Comparison of ENCODE assay signal across 16 cellular contexts in the genomic region with DNA sequence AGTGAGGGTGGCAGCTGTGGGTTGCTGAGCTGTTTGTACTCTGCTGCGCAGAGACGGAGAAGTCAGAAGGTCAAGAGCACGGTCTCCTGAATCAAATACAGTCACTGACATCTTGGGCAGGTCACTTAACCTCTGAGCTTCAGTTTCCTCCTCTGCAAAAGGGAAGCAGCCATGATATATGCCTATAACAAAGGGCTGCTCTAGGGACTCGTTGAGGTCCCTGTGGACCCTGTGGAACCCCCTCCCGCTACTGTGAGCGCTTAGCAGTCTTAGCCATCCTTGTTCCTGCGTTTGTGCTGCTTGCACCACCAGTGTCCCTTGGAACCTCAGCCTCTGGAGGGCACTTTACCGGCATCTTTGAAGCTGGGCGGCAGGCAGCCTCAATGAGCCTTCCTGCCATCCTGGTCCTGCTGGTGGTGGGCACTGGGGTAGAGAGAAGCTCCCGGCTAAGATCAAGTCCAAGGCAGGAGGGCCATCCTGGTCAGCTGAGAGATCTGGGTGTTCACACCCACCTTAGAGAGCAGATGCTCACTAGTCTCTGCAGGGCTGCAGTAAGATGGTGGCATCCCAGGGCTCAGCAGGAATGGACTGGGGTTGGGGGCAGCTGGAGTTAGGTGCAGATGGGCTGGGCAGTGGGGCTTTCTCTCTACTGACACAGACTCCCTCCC. TPM values are rescaled to one million over a fixed set of nuclear protein-coding genes. Genes with fewer than 3 reads are reported as not detected.
DNase-seq lines count a peak whose midpoint lies in the region; ATAC-seq and TF ChIP-seq lines count a peak whose summit lies in the region.
"Had no signal": no experiment of that assay in that cellular context is flagged by ENCODE, and none has a peak within 500 bp of the region (broad histone marks: within the 10 kb centered on the region; RNA-seq: fewer than 3 reads in every experiment).

No MANE protein-coding gene starts in this region.

- ATAC-seq in naive B cell (ENCODE audit: low read depth in 2 of 2) (no peak), GM18867 (IDR thresholded peaks at IDR 0.05; ENCODE audit: unreplicated experiment) (no peak), mucosa of descending colon (no peak)

- peaks cover 16% of the 10 kb centered on the region for H3K36me3 Mint-ChIP-seq in activated naive CD8-positive, alpha-beta T cell treated with anti-CD3 and anti-CD28 coated beads for 36 hours
- H3K36me3 Mint-ChIP-seq in naive B cell = peaks cover 9 to 10% of the 10 kb centered on the region in 2 donors

- no peaks in the 10 kb centered on the region for H3K9me3 ChIP-seq in BLaER1 treated with 17β-estradiol and CSF1 and Interleukin-3, amounts not matched to agents 10 nM and 100 nM (replicated peaks in 1 of 11)
- H3K9me3 ChIP-seq in vagina (no peaks in the 10 kb centered on the region), mucosa of descending colon (no peaks in the 10 kb centered on the region)
- H3K9me3 ChIP-seq: suprapubic skin had no signal

- DNase-seq in D341Med (ENCODE audit: low spot score) (peak; percentile 17), naive B cell (no peak), vagina (ENCODE audit: extremely low spot score in 2 of 2) (no peak), mucosa of descending colon (no peak)
- DNase-seq in activated naive CD8-positive, alpha-beta T cell treated with anti-CD3 and anti-CD28 coated beads for 36 hours = no peak
- no peak for DNase-seq in activated CD4-positive, alpha-beta T cell treated with anti-CD3 and anti-CD28 coated beads for 4 hours
- DNase-seq: activated CD4-positive, alpha-beta T cell treated with anti-CD3 and anti-CD28 coated beads for 1 hour; central memory CD4-positive, alpha-beta T cell; DMS 273 treated with DMSO at 0.1 percent for 48 hours; effector memory CD4-positive, alpha-beta T cell; NCI-H187 treated with DMSO at 0.1 percent for 48 hours had no signal

- H4K20me1 ChIP-seq in BLaER1 treated with 17β-estradiol and CSF1 and Interleukin-3, amounts not matched to agents 10 nM and 100 nM = peaks cover 36 to 96% (median 84%) of the 10 kb centered on the region in 11 experiments; a peak in 21 of 22 replicates

- peak overlapping the region in 6 of 11 experiments; percentile 0 to 46 (median 12); a peak in 7 of 22 replicates for H3K9ac ChIP-seq in BLaER1 treated with 17β-estradiol and CSF1 and Interleukin-3, amounts not matched to agents 10 nM and 100 nM
- H3K9ac ChIP-seq: GM23248 had no signal

- peaks cover 14 to 35% (median 32%) of the 10 kb centered on the region in 11 experiments for H3K36me3 ChIP-seq in BLaER1 treated with 17β-estradiol and CSF1 and Interleukin-3, amounts not matched to agents 10 nM and 100 nM
- H3K36me3 ChIP-seq in vagina (peaks cover 0 to 28% of the 10 kb centered on the region in 2 donors), mucosa of descending colon (ENCODE audit: low read depth) (no peaks in the 10 kb centered on the region)

- H3K4me1 ChIP-seq in BLaER1 treated with 17β-estradiol and CSF1 and Interleukin-3, amounts not matched to agents 10 nM and 100 nM = peaks cover 62 to 87% (median 79%) of the 10 kb centered on the region in 10 experiments
- peaks cover 77% of the 10 kb centered on the region for H3K4me1 ChIP-seq in vagina
- peaks cover 15% of the 10 kb centered on the region for H3K4me1 ChIP-seq in mucosa of descending colon (ENCODE audit: low read depth)

- TF ChIP-seq CTCF in vagina (IDR thresholded peaks at IDR 0.05) (no peak), mucosa of descending colon (IDR thresholded peaks at IDR 0.05) (no peak)

- peak overlapping the region; percentile 60 to 99 (median 78) for H3K4me2 ChIP-seq in BLaER1 treated with 17β-estradiol and CSF1 and Interleukin-3, amounts not matched to agents 10 nM and 100 nM

- H3K4me1 Mint-ChIP-seq in activated naive CD8-positive, alpha-beta T cell treated with anti-CD3 and anti-CD28 coated beads for 36 hours = peaks cover 85% of the 10 kb centered on the region
- peaks cover 55 to 91% (median 84%) of the 10 kb centered on the region in 3 donors for H3K4me1 Mint-ChIP-seq in naive B cell

- H3K9me3 Mint-ChIP-seq in activated naive CD8-positive, alpha-beta T cell treated with anti-CD3 and anti-CD28 coated beads for 36 hours = no peaks in the 10 kb centered on the region
- no peaks in the 10 kb centered on the region for H3K9me3 Mint-ChIP-seq in naive B cell
- H3K9me3 Mint-ChIP-seq: mesothelial cell of epicardium had no signal

- 0 out of 20 replicates have a peak overlapping the region, but pooled peaks of 1 of the 10 experiments have one; percentile 11 for H3K4me3 ChIP-seq in BLaER1 treated with 17β-estradiol and CSF1 and Interleukin-3, amounts not matched to agents 10 nM and 100 nM
- H3K4me3 ChIP-seq in vagina = no peak overlapping the region
- no peak overlapping the region for H3K4me3 ChIP-seq in mucosa of descending colon
- H3K4me3 ChIP-seq: GM23248, suprapubic skin had no signal

- H3K27ac ChIP-seq in BLaER1 treated with 17β-estradiol and CSF1 and Interleukin-3, amounts not matched to agents 10 nM and 100 nM = peak overlapping the region in 6 of 11 experiments; percentile 17 to 60 (median 42); a peak in 12 of 22 replicates
- no peak overlapping the region for H3K27ac ChIP-seq in vagina
- H3K27ac ChIP-seq: GM23248, suprapubic skin had no signal

- no peak for TF ChIP-seq POLR2A in vagina (IDR thresholded peaks at IDR 0.05)

- no peaks in the 10 kb centered on the region for H3K27me3 ChIP-seq in BLaER1 treated with 17β-estradiol and CSF1 and Interleukin-3, amounts not matched to agents 10 nM and 100 nM
- H3K27me3 ChIP-seq in vagina = no peaks in the 10 kb centered on the region
- H3K27me3 ChIP-seq: suprapubic skin had no signal

- H3K27ac Mint-ChIP-seq in activated naive CD8-positive, alpha-beta T cell treated with anti-CD3 and anti-CD28 coated beads for 36 hours = peak overlapping the region; percentile 62
- peak overlapping the region in 4 of 6 donors; percentile 52 to 86 (median 67) for H3K27ac Mint-ChIP-seq in naive B cell
- H3K27ac Mint-ChIP-seq: mesothelial cell of epicardium had no signal

- no peak overlapping the region for H3K4me3 Mint-ChIP-seq in activated naive CD8-positive, alpha-beta T cell treated with anti-CD3 and anti-CD28 coated beads for 36 hours
- peak overlapping the region in 1 of 8 donors; percentile 33 for H3K4me3 Mint-ChIP-seq in naive B cell
- H3K4me3 Mint-ChIP-seq: mesothelial cell of epicardium had no signal

- H3K27me3 Mint-ChIP-seq in activated naive CD8-positive, alpha-beta T cell treated with anti-CD3 and anti-CD28 coated beads for 36 hours = no peaks in the 10 kb centered on the region
- no peaks in the 10 kb centered on the region for H3K27me3 Mint-ChIP-seq in naive B cell

- intact Hi-C loops in vagina (cut with DNase I) = no loop called here
- intact Hi-C loops in mucosa of descending colon (cut with DNase I, micrococcal nuclease) = no loop called here

RNA-seq across cellular contexts. Expression of a gene that starts 8.7 kb away (rescaled TPM):
- total RNA-seq in activated naive CD8-positive, alpha-beta T cell treated with anti-CD3 and anti-CD28 coated beads for 36 hours = 10 to 100 TPM; 80.2 to 80.3 TPM
- polyA plus RNA-seq in naive B cell (ENCODE audit: low read depth in 6 of 6) = 10 to 100 TPM in 5 of 6 donors, 1 to 10 TPM in 1; 7.1 to 47.1 (median 27.1) TPM
- 35.4 TPM for total RNA-seq in vagina
- 10 to 100 TPM; 31.9 to 69.9 (median 36.2) TPM for total RNA-seq in mucosa of descending colon
